1 cellular context compared by ENCODE assay signal in genomic region chr14:67359319-67359774, GRCh38.
TF ChIP-seq lines count a peak whose summit lies in the region.

No MANE protein-coding gene starts in this region.

TF ChIP-seq in HEK293, 187 proteins besides CTCF, POLR2A, EP300 and RAD21 (continued from another document):
- TF ChIP-seq ZNF362 (tag by site-specific recombination; IDR thresholded peaks at IDR 0.05) (no peak), ZNF513 (tag by site-specific recombination; IDR thresholded peaks at IDR 0.05) (no peak), ZNF449 (tag by site-specific recombination; IDR thresholded peaks at IDR 0.05) (0 out of 2 replicates have a peak, but pooled peaks have one; percentile 16), GLIS2 (tag by site-specific recombination; IDR thresholded peaks at IDR 0.05) (no peak), ZNF311 (tag by site-specific recombination; IDR thresholded peaks at IDR 0.05; ENCODE audit: borderline replicate concordance) (no peak), ZNF335 (tag by site-specific recombination; conservative IDR thresholded peaks at IDR 0.05) (peak; percentile 79)
